ENCODE assay signal across 29 cellular contexts in the genomic region with DNA sequence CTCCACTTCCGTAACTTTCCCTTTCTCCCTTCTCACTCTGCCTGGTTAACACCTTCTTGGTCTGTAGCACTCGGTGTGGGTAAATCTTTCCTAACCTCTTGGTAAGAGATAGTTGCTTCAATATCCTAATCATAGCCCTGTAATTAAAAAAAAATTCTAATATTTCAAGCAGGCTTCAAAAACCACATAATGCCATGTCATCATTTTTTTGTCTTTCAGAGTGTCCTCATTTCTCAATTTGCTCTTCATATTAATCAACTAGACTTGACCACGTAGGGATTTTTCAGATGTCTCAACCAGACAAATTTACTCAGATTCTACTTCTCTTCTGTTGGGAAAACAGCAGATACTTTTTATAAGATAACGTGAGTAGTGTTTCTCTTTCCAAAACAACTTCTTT.
"Had no signal": no experiment of that assay in that cellular context is flagged by ENCODE, and none has a peak within 500 bp of the region (broad histone marks: within the 10 kb centered on the region; RNA-seq: fewer than 3 reads in every experiment).

No MANE protein-coding gene starts in this region.

- H3K9ac ChIP-seq: parathyroid adenoma had no signal

- H3K79me2 ChIP-seq: parathyroid adenoma had no signal

- H3K27me3 ChIP-seq: neutrophil, spleen, suprapubic skin, testis, tibial artery, transverse colon, upper lobe of right lung, uterus had no signal

- H3K27ac ChIP-seq: neutrophil, parathyroid adenoma, psoas muscle, skin epidermis, spleen, suprapubic skin, testis, tibial artery, transverse colon, upper lobe of right lung, uterus had no signal

- H3K4me1 ChIP-seq: parathyroid adenoma, psoas muscle, spleen, suprapubic skin, testis, transverse colon, upper lobe of right lung, uterus had no signal

- DNase-seq: naive thymus-derived CD8-positive, alpha-beta T cell; nephron progenitor cell; nucleus accumbens; posterior cingulate gyrus; psoas muscle; right cardiac atrium; spleen; stimulated activated CD4-positive, alpha-beta T cell treated with anti-CD3 and anti-CD28 coated beads, Interleukin-12 subunit alpha, Interleukin-12 subunit beta, amount 100 ng/mL, for 4 hours; stimulated activated CD4-positive, alpha-beta T cell treated with anti-CD3 and anti-CD28 coated beads, Interleukin-1b, Interleukin-23, amount 100 ng/mL, for 48 hours; stimulated activated CD4-positive, alpha-beta T cell treated with anti-CD3 and anti-CD28 coated beads, Interleukin-4, amount 100 ng/mL, for 1 hour; stimulated activated CD4-positive, alpha-beta T cell treated with anti-CD3 and anti-CD28 coated beads, Interleukin-4, amount 100 ng/mL, for 4 hours; stimulated activated CD8-positive, alpha-beta memory T cell treated with anti-CD3 and anti-CD28 coated beads, Interleukin-4, amount 100 ng/mL, for 48 hours; stimulated activated naive CD4-positive, alpha-beta T cell; stimulated activated naive CD8-positive, alpha-beta T cell treated with anti-CD3 and anti-CD28 coated beads, Interleukin-15, amount 100 ng/mL, for 72 hours; stimulated activated naive CD8-positive, alpha-beta T cell treated with anti-CD3 and anti-CD28 coated beads, Interleukin-15, Interleukin-2, amounts not matched to agents 100 U/mL and 50 U/mL, for 24 hours; substantia nigra; testis; tibial artery; transverse colon; upper lobe of right lung; uterus had no signal

- H3K36me3 ChIP-seq: neutrophil, spleen, suprapubic skin, tibial artery, transverse colon, upper lobe of right lung, uterus had no signal

- ATAC-seq: naive thymus-derived CD8-positive, alpha-beta T cell; natural killer cell treated with Interleukin-12 subunit alpha and Interleukin-12 subunit beta and Interleukin-15 and Interleukin-18, amount 100 ng/mL, for 72 hours; psoas muscle; right cardiac atrium; sciatic nerve; stimulated activated memory B cell treated with anti-CD40 and anti-IgM and Interleukin-4, amounts not matched to agents 10 μg/mL and 1 μg/mL and 100 μg/mL, for 72 hours; stimulated activated naive CD8-positive, alpha-beta T cell treated with anti-CD3 and anti-CD28 coated beads, Interleukin-15, amount 100 ng/mL, for 72 hours; stimulated activated naive CD8-positive, alpha-beta T cell treated with anti-CD3 and anti-CD28 coated beads, Interleukin-15, Interleukin-2, amounts not matched to agents 100 U/mL and 50 U/mL, for 24 hours; upper lobe of right lung had no signal

- H3K4me3 ChIP-seq: psoas muscle, skin epidermis, smooth muscle cell, spleen, suprapubic skin, testis, tibial artery, transverse colon, upper lobe of right lung, uterus had no signal

- H2AFZ ChIP-seq: parathyroid adenoma had no signal

- H3K4me2 ChIP-seq: smooth muscle cell had no signal

- H3K9me3 ChIP-seq: neutrophil, psoas muscle, suprapubic skin, testis had no signal
